7 cellular contexts compared by ENCODE assay signal in genomic region chr1:34786521-34787325, GRCh38. TPM values are rescaled to one million over a fixed set of nuclear protein-coding genes. Genes with fewer than 3 reads are reported as not detected.
DNase-seq lines count a peak whose midpoint lies in the region; ATAC-seq, FAIRE-seq and TF ChIP-seq lines count a peak whose summit lies in the region.

No MANE protein-coding gene starts in this region.

- H3K79me2 ChIP-seq in SU-DHL-6 (ENCODE audit: insufficient read depth, low read length) = no peaks in the 10 kb centered on the region

- no peak overlapping the region for H3K27ac Mint-ChIP-seq in activated naive CD8-positive, alpha-beta T cell treated with anti-CD3 and anti-CD28 coated beads, Interleukin-2, amount 50 U/mL, for 24 hours

- H3K4me1 ChIP-seq in heart right ventricle = peaks cover 2 to 37% (median 15%) of the 10 kb centered on the region in 9 donors
- no peaks in the 10 kb centered on the region for H3K4me1 ChIP-seq in aorta (ENCODE audit: control insufficient read depth in 1 of 2, insufficient read depth in 2 of 2, low read length in 2 of 2)

- no peaks in the 10 kb centered on the region for H3K36me3 Mint-ChIP-seq in activated naive CD8-positive, alpha-beta T cell treated with anti-CD3 and anti-CD28 coated beads, Interleukin-2, amount 50 U/mL, for 24 hours (ENCODE audit: low read depth)

- no peak overlapping the region for H3K9ac ChIP-seq in SU-DHL-6 (ENCODE audit: low read length)

- H3K27me3 ChIP-seq in SU-DHL-6 (ENCODE audit: low read length) = no peaks in the 10 kb centered on the region
- H3K27me3 ChIP-seq in heart right ventricle = peaks cover 10 to 21% (median 16%) of the 10 kb centered on the region in 7 donors
- H3K27me3 ChIP-seq in aorta (ENCODE audit: control insufficient read depth in 1 of 2, insufficient read depth in 2 of 2, low read length in 1 of 2) = no peaks in the 10 kb centered on the region

- peak; percentile 55 for DNase-seq in GM18507 (ENCODE audit: extremely low spot score, insufficient read length, low read depth)
- peak; percentile 68 for DNase-seq in NCI-H1436 (lab: John Stamatoyannopoulos, UW)
- DNase-seq in activated naive CD8-positive, alpha-beta T cell treated with anti-CD3 and anti-CD28 coated beads, Interleukin-2, amount 50 U/mL, for 24 hours = peak; percentile 66
- DNase-seq in heart right ventricle = peak; percentile 62 to 77
- peak; percentile 32 for DNase-seq in pulmonary artery endothelial cell (ENCODE audit: low read depth, low spot score)
- peak; percentile 82 to 89 for DNase-seq in aorta

- WGBS in heart right ventricle, 2 donors = 52 to 53% methylated on average over 14 of the region's 14 CpGs
- 49 to 52% methylated on average over 14 of the region's 14 CpGs for WGBS in aorta, 2 donors

- H3F3A ChIP-seq in SU-DHL-6 (ENCODE audit: insufficient read depth) = no peaks in the 10 kb centered on the region

- intact Hi-C loops in heart right ventricle (cut with DNase I) (loop anchor here (1.0 to 5.0 kb wide), 8 partner anchors 64 to 201 kb away; partner anchors contain the start of gene TMEM35B (in 1 of the 10)), aorta (cut with DNase I) (loop anchor here (1.0 to 2.0 kb wide), 2 partner anchors 66 to 74 kb away; no protein-coding TSS in a partner anchor)

- H4K20me1 ChIP-seq in SU-DHL-6 (ENCODE audit: low read depth, low read length) = no peaks in the 10 kb centered on the region

- H3K27ac ChIP-seq in SU-DHL-6 (ENCODE audit: low read depth, low read length) = no peak overlapping the region
- H3K27ac ChIP-seq in heart right ventricle = peak overlapping the region in 1 of 10 donors; percentile 11
- H3K27ac ChIP-seq in aorta (ENCODE audit: low read depth in 1 of 2, low read length in 2 of 2) = no peak overlapping the region

- H3K9me2 ChIP-seq in SU-DHL-6 (replicated peaks; ENCODE audit: insufficient read depth, low read length) = no peaks in the 10 kb centered on the region

- peak; percentile 64 for TF ChIP-seq CTCF in SU-DHL-6 (IDR thresholded peaks at IDR 0.05; ENCODE audit: insufficient read depth, low read length, poor library complexity, severe bottlenecking)
- TF ChIP-seq CTCF in heart right ventricle (IDR thresholded peaks at IDR 0.05) = peak; percentile 70 to 94 (median 86)

- no peak overlapping the region for H3K4me3 ChIP-seq in SU-DHL-6 (ENCODE audit: insufficient read depth, low read length, poor library complexity, severe bottlenecking)
- H3K4me3 ChIP-seq in heart right ventricle = no peak overlapping the region
- no peak overlapping the region for H3K4me3 ChIP-seq in aorta (ENCODE audit: low read length in 2 of 2)

- H3K27me3 Mint-ChIP-seq in activated naive CD8-positive, alpha-beta T cell treated with anti-CD3 and anti-CD28 coated beads, Interleukin-2, amount 50 U/mL, for 24 hours = peaks cover 37% of the 10 kb centered on the region

- H3K4me1 Mint-ChIP-seq in activated naive CD8-positive, alpha-beta T cell treated with anti-CD3 and anti-CD28 coated beads, Interleukin-2, amount 50 U/mL, for 24 hours = peaks cover 5% of the 10 kb centered on the region

- peak; percentile 70 for ATAC-seq in activated naive CD8-positive, alpha-beta T cell treated with anti-CD3 and anti-CD28 coated beads, Interleukin-2, amount 50 U/mL, for 24 hours
- ATAC-seq in heart right ventricle = peak; percentile 57 to 86 (median 80)
- peak; percentile 82 for ATAC-seq in aorta (ENCODE audit: low FRiP score)

- H3K9me3 ChIP-seq in SU-DHL-6 (ENCODE audit: insufficient read depth, low read length) (no peaks in the 10 kb centered on the region), heart right ventricle (no peaks in the 10 kb centered on the region), aorta (ENCODE audit: control insufficient read depth, low read length) (no peaks in the 10 kb centered on the region)

- no peak overlapping the region for H3K4me3 Mint-ChIP-seq in activated naive CD8-positive, alpha-beta T cell treated with anti-CD3 and anti-CD28 coated beads, Interleukin-2, amount 50 U/mL, for 24 hours

- no peak overlapping the region for H2AFZ ChIP-seq in SU-DHL-6 (ENCODE audit: low read depth, low read length, severe bottlenecking)

- H3K36me3 ChIP-seq in SU-DHL-6 (ENCODE audit: low read length) (no peaks in the 10 kb centered on the region), heart right ventricle (no peaks in the 10 kb centered on the region), aorta (ENCODE audit: control insufficient read depth in 1 of 2, insufficient read depth in 2 of 2, low read length in 1 of 2) (no peaks in the 10 kb centered on the region)

- peak; percentile 79 for FAIRE-seq in GM18507 (lab: Jason Lieb, UNC)

- no peak overlapping the region for H3K4me2 ChIP-seq in SU-DHL-6 (ENCODE audit: low read depth, low read length, poor library complexity, severe bottlenecking)

- no peaks in the 10 kb centered on the region for H3K9me3 Mint-ChIP-seq in activated naive CD8-positive, alpha-beta T cell treated with anti-CD3 and anti-CD28 coated beads, Interleukin-2, amount 50 U/mL, for 24 hours

RNA-seq across cellular contexts. Expression of gene GJB3, which starts 5.7 kb away (rescaled TPM):
- total RNA-seq in heart right ventricle = not detected
- polyA plus RNA-seq in heart right ventricle = not detected
- total RNA-seq in pulmonary artery endothelial cell = 0.07 TPM in 1 of 2 replicates, not detected in the other
- total RNA-seq in aorta = under 1 TPM; 0.21 to 0.42 TPM
- polyA plus RNA-seq in aorta = 1 to 10 TPM in 1 of 2 donors, not detected in 1; 1.0 TPM

RNA-seq across cellular contexts. Expression of gene GJA4, which starts 6.1 kb away (rescaled TPM):
- total RNA-seq in heart right ventricle = 10 to 100 TPM in 9 of 10 donors, 1 to 10 TPM in 1; 9.0 to 37.8 (median 22.7) TPM
- 10 to 100 TPM; 20.3 to 50.1 TPM for polyA plus RNA-seq in heart right ventricle
- 17.6 and 29.6 TPM in 2 replicates for total RNA-seq in pulmonary artery endothelial cell
- 10 to 100 TPM; 45.4 to 49.2 TPM for total RNA-seq in aorta
- polyA plus RNA-seq in aorta = 10 to 100 TPM; 21.0 to 72.2 TPM

RNA-seq across cellular contexts. Expression of gene GJB4, which starts 27.2 kb away (rescaled TPM):
- total RNA-seq in heart right ventricle = not detected
- not detected for polyA plus RNA-seq in heart right ventricle
- total RNA-seq in pulmonary artery endothelial cell = not detected in 2 replicates
- total RNA-seq in aorta = not detected
- not detected for polyA plus RNA-seq in aorta

RNA-seq across cellular contexts. Expression of gene GJB5, which starts 31.9 kb away (rescaled TPM):
- total RNA-seq in heart right ventricle (not detected), pulmonary artery endothelial cell (not detected in 2 replicates), aorta (not detected)
- polyA plus RNA-seq in heart right ventricle (not detected), aorta (not detected)

Comparison
In these comparisons a context has a peak if more than half of its experiments do, and no peak if none do; other contexts are left out.
1. DNase-seq: peak in every context shown above with its lines; median percentile 86 in aorta; 70 in heart right ventricle; 68 in NCI-H1436; 66 in activated naive CD8-positive, alpha-beta T cell treated with anti-CD3 and anti-CD28 coated beads, Interleukin-2, amount 50 U/mL, for 24 hours; 55 in GM18507; 32 in pulmonary artery endothelial cell.